ENCODE assay signal across 33 cellular contexts in the genomic region with DNA sequence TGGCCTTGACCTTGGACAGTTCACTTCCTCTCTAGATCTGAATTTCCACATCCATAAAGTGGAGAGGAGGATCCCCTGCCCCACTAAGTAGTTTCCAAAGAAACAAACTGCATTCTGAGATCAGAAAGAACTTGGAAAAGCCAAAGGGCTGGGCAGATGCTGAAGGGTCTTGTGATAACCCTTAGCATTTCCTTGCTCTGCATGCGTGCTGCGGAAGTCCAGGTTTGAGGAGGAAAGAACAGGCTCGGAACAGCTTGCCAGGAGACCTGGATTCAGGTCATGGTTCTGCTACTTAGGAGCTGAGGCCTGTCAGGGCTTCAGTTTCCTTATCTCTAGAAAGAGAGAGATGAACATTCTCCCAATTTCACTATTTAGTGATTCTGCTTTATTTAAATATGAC. TPM values are rescaled to one million over a fixed set of nuclear protein-coding genes. Genes with fewer than 3 reads are reported as not detected.
"Had no signal": no experiment of that assay in that cellular context is flagged by ENCODE, and none has a peak within 500 bp of the region (broad histone marks: within the 10 kb centered on the region; RNA-seq: fewer than 3 reads in every experiment).

No MANE protein-coding gene starts in this region.

- H3K36me3 Mint-ChIP-seq: activated naive CD4-positive, alpha-beta T cell treated with anti-CD3 and anti-CD28 coated beads, Interleukin-2, amount 50 U/mL, for 24 hours; naive B cell; stimulated activated naive B cell treated with anti-CD40 and anti-IgM and Interleukin-4, amounts not matched to agents 10 μg/mL and 1 μg/mL and 100 μg/mL, for 72 hours; WTC11 had no signal

- DNase-seq: activated CD4-positive, alpha-beta T cell treated with anti-CD3 and anti-CD28 coated beads for 1 hour; activated naive CD8-positive, alpha-beta T cell treated with anti-CD3 and anti-CD28 coated beads, Interleukin-2, amount 50 U/mL, for 24 hours; effector memory CD4-positive, alpha-beta T cell; erythroblast; gastrocnemius medialis; glutamatergic neuron; left colon; mammary epithelial cell; naive B cell; nucleus accumbens; retina; sigmoid colon; small intestine; stimulated activated CD4-positive, alpha-beta T cell treated with anti-CD3 and anti-CD28 coated beads, Interleukin-1b, Interleukin-23, amount 100 ng/mL, for 48 hours; stimulated activated CD4-positive, alpha-beta T cell treated with anti-CD3 and anti-CD28 coated beads, Interleukin-4, amount 100 ng/mL, for 4 hours; stimulated activated naive B cell treated with anti-CD40 and anti-IgM and Interleukin-4, amounts not matched to agents 10 μg/mL and 1 μg/mL and 100 μg/mL, for 72 hours; T-helper 2 cell; testis; transverse colon had no signal

- H3K4me1 ChIP-seq: pancreas, prostate gland, sigmoid colon had no signal

- FAIRE-seq: bronchial epithelial cell, colon, keratinocyte, pancreas, small intestine, urothelium cell line had no signal

- H3K27ac ChIP-seq: dorsolateral prefrontal cortex, gastrocnemius medialis, hepatocyte, pancreas, prostate gland, sigmoid colon, testis, transverse colon had no signal

- H3K36me3 ChIP-seq: gastrocnemius medialis, prostate gland, sigmoid colon, transverse colon had no signal

- H3K27me3 Mint-ChIP-seq: activated CD4-positive, alpha-beta memory T cell treated with anti-CD3 and anti-CD28 coated beads, Interleukin-2, amount 10 ng/mL, durations not matched to agents 7 days and 5 days; activated CD4-positive, alpha-beta T cell treated with anti-CD3 and anti-CD28 coated beads, Interleukin-2, amount 10 ng/mL, durations not matched to agents 7 days and 5 days; activated naive CD4-positive, alpha-beta T cell treated with anti-CD3 and anti-CD28 coated beads, Interleukin-2, amount 50 U/mL, for 24 hours; activated naive CD8-positive, alpha-beta T cell treated with anti-CD3 and anti-CD28 coated beads, Interleukin-2, amount 50 U/mL, for 24 hours had no signal

- H3K9me3 ChIP-seq: gastrocnemius medialis, pancreas, prostate gland, sigmoid colon, testis, transverse colon had no signal

- H3K9me3 Mint-ChIP-seq: activated CD4-positive, alpha-beta memory T cell treated with anti-CD3 and anti-CD28 coated beads, Interleukin-2, amount 10 ng/mL, durations not matched to agents 7 days and 5 days; activated CD4-positive, alpha-beta T cell treated with anti-CD3 and anti-CD28 coated beads, Interleukin-2, amount 10 ng/mL, durations not matched to agents 7 days and 5 days; activated naive CD4-positive, alpha-beta T cell treated with anti-CD3 and anti-CD28 coated beads, Interleukin-2, amount 50 U/mL, for 24 hours; activated naive CD8-positive, alpha-beta T cell treated with anti-CD3 and anti-CD28 coated beads, Interleukin-2, amount 50 U/mL, for 24 hours; activated T-helper 1 cell treated with anti-CD3 and anti-CD28 coated beads, Interleukin-12 subunit alpha, Interleukin-12 subunit beta, Interleukin-2, Interleukin-4 antibody, amounts not matched to agents 30 ng/mL and 10 ng/mL and 1 ng/mL, durations not matched to agents 14 hours and 24 hours and 36 hours; naive B cell; neural crest cell; stimulated activated naive B cell treated with anti-CD40 and anti-IgM and Interleukin-4, amounts not matched to agents 10 μg/mL and 1 μg/mL and 100 μg/mL, for 72 hours; WTC11 had no signal

- H3K4me1 Mint-ChIP-seq: activated CD4-positive, alpha-beta memory T cell treated with anti-CD3 and anti-CD28 coated beads, Interleukin-2, amount 10 ng/mL, durations not matched to agents 7 days and 5 days; activated CD4-positive, alpha-beta T cell treated with anti-CD3 and anti-CD28 coated beads, Interleukin-2, amount 10 ng/mL, durations not matched to agents 7 days and 5 days; activated naive CD4-positive, alpha-beta T cell treated with anti-CD3 and anti-CD28 coated beads, Interleukin-2, amount 50 U/mL, for 24 hours; activated naive CD8-positive, alpha-beta T cell treated with anti-CD3 and anti-CD28 coated beads, Interleukin-2, amount 50 U/mL, for 24 hours; naive B cell; stimulated activated naive B cell treated with anti-CD40 and anti-IgM and Interleukin-4, amounts not matched to agents 10 μg/mL and 1 μg/mL and 100 μg/mL, for 72 hours had no signal

- H3K4me3 ChIP-seq: dorsolateral prefrontal cortex, gastrocnemius medialis, hepatocyte, pancreas, prostate gland, sigmoid colon, testis, transverse colon had no signal

- H3K4me3 Mint-ChIP-seq: activated CD4-positive, alpha-beta memory T cell treated with anti-CD3 and anti-CD28 coated beads, Interleukin-2, amount 10 ng/mL, durations not matched to agents 7 days and 5 days; activated CD4-positive, alpha-beta T cell treated with anti-CD3 and anti-CD28 coated beads, Interleukin-2, amount 10 ng/mL, durations not matched to agents 7 days and 5 days; activated naive CD4-positive, alpha-beta T cell treated with anti-CD3 and anti-CD28 coated beads, Interleukin-2, amount 50 U/mL, for 24 hours; activated naive CD8-positive, alpha-beta T cell treated with anti-CD3 and anti-CD28 coated beads, Interleukin-2, amount 50 U/mL, for 24 hours; activated T-helper 1 cell treated with anti-CD3 and anti-CD28 coated beads, Interleukin-12 subunit alpha, Interleukin-12 subunit beta, Interleukin-2, Interleukin-4 antibody, amounts not matched to agents 30 ng/mL and 10 ng/mL and 1 ng/mL, durations not matched to agents 14 hours and 24 hours and 36 hours; neural crest cell; stimulated activated naive B cell treated with anti-CD40 and anti-IgM and Interleukin-4, amounts not matched to agents 10 μg/mL and 1 μg/mL and 100 μg/mL, for 72 hours; WTC11 had no signal

- H3K27ac Mint-ChIP-seq: activated CD4-positive, alpha-beta memory T cell treated with anti-CD3 and anti-CD28 coated beads, Interleukin-2, amount 10 ng/mL, durations not matched to agents 7 days and 5 days; activated CD4-positive, alpha-beta T cell treated with anti-CD3 and anti-CD28 coated beads, Interleukin-2, amount 10 ng/mL, durations not matched to agents 7 days and 5 days; activated naive CD4-positive, alpha-beta T cell treated with anti-CD3 and anti-CD28 coated beads, Interleukin-2, amount 50 U/mL, for 24 hours; activated naive CD8-positive, alpha-beta T cell treated with anti-CD3 and anti-CD28 coated beads, Interleukin-2, amount 50 U/mL, for 24 hours; activated T-helper 1 cell treated with anti-CD3 and anti-CD28 coated beads, Interleukin-12 subunit alpha, Interleukin-12 subunit beta, Interleukin-2, Interleukin-4 antibody, amounts not matched to agents 30 ng/mL and 10 ng/mL and 1 ng/mL, durations not matched to agents 14 hours and 24 hours and 36 hours; stimulated activated naive B cell treated with anti-CD40 and anti-IgM and Interleukin-4, amounts not matched to agents 10 μg/mL and 1 μg/mL and 100 μg/mL, for 72 hours; WTC11 had no signal

RNA-seq across cellular contexts. Expression of a gene that starts 27.2 kb away (rescaled TPM):
- total RNA-seq: activated CD4-positive, alpha-beta memory T cell treated with anti-CD3 and anti-CD28 coated beads, Interleukin-2, amount 10 ng/mL, durations not matched to agents 7 days and 5 days; activated CD4-positive, alpha-beta T cell treated with anti-CD3 and anti-CD28 coated beads, Interleukin-2, amount 10 ng/mL, durations not matched to agents 7 days and 5 days; activated T-helper 1 cell treated with anti-CD3 and anti-CD28 coated beads, Interleukin-12 subunit alpha, Interleukin-12 subunit beta, Interleukin-2, Interleukin-4 antibody, amounts not matched to agents 30 ng/mL and 10 ng/mL and 1 ng/mL, durations not matched to agents 14 hours and 24 hours and 36 hours; neural crest cell had no signal
- polyA plus RNA-seq: keratinocyte had no signal
